7 cellular contexts compared by ENCODE assay signal in the genomic region with DNA sequence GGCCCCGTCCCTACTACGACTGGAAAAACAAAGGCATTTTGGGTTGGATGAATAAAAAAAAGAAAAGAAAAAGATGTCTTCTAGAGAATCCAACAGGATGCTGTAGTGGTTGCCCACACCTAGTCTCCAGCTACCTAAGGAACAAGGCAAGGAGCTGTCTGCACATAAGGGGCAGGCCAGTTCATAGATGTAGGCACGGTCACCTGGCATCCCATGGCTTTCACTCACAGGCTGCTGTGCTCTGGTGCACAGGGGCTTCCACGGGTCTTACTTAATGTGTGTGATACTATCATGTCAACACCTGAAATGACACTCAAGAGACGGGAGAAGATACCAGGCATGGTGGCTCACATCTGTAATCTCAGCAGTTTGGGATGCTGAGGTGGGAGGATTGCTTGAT. TPM values are rescaled to one million over a fixed set of nuclear protein-coding genes. Genes with fewer than 3 reads are reported as not detected.
DNase-seq lines count a peak whose midpoint lies in the region; ATAC-seq, FAIRE-seq and TF ChIP-seq lines count a peak whose summit lies in the region.

No MANE protein-coding gene starts in this region.

- H3K27ac ChIP-seq in HUES64 (ENCODE audit: low read depth, low read length) (no peak overlapping the region), keratinocyte (ENCODE audit: control insufficient read depth, insufficient read depth, low read length) (no peak overlapping the region), stomach smooth muscle (ENCODE audit: low read length) (peak overlapping the region; percentile 76)

- peaks cover 3% of the 10 kb centered on the region for H3K9me3 Mint-ChIP-seq in activated naive CD8-positive, alpha-beta T cell treated with anti-CD3 and anti-CD28 coated beads for 36 hours

- CTCF ChIA-PET in HEK293T (lab: Yijun Ruan, JAX): no interaction called here

- no peaks in the 10 kb centered on the region for H3K9me1 ChIP-seq in keratinocyte (ENCODE audit: control insufficient read depth, extremely low read depth, insufficient read depth, low read length)

- H3K4me3 Mint-ChIP-seq in activated naive CD8-positive, alpha-beta T cell treated with anti-CD3 and anti-CD28 coated beads for 36 hours: peak overlapping the region; percentile 56

- H3K27me3 ChIP-seq in HUES64 (ENCODE audit: insufficient read depth, low read length) (no peaks in the 10 kb centered on the region), keratinocyte (ENCODE audit: control insufficient read depth, extremely low read depth, insufficient read depth, low read length) (no peaks in the 10 kb centered on the region), stomach smooth muscle (ENCODE audit: control insufficient read depth in 1 of 2, insufficient read depth in 2 of 2, low read length in 2 of 2) (no peaks in the 10 kb centered on the region)

- H4K20me1 ChIP-seq in keratinocyte (ENCODE audit: control insufficient read depth, extremely low read depth, insufficient read depth, low read length): no peaks in the 10 kb centered on the region

- dilution Hi-C loops in keratinocyte (cut with MboI; ENCODE audit: extremely low pct_ligation_motif_present, low sequenced_read_pairs): no loop called here

- POLR2A ChIA-PET in HEK293T (lab: Yijun Ruan, JAX): interaction anchor here (1.6 kb wide), 1 partner anchor 39 kb away, joined by 3 read pairs; no protein-coding TSS in a partner anchor

- peak overlapping the region; percentile 40 for H2AFZ ChIP-seq in keratinocyte (ENCODE audit: control insufficient read depth, low read length)

- H3K9me3 ChIP-seq in HUES64 (ENCODE audit: insufficient read depth, low read depth, low read length) (no peaks in the 10 kb centered on the region), keratinocyte (ENCODE audit: control insufficient read depth, low read depth, low read length) (no peaks in the 10 kb centered on the region), stomach smooth muscle (ENCODE audit: control insufficient read depth in 2 of 2, low read length in 2 of 2) (no peaks in the 10 kb centered on the region)

- no peak overlapping the region for H3K27ac Mint-ChIP-seq in activated naive CD8-positive, alpha-beta T cell treated with anti-CD3 and anti-CD28 coated beads for 36 hours

- TF ChIP-seq CTCF in keratinocyte (optimal IDR thresholded peaks at IDR 0.05 in 1 of 3, IDR thresholded peaks at IDR 0.05 in 1 of 3, conservative IDR thresholded peaks at IDR 0.05 in 1 of 3; ENCODE audit: extremely low read depth in 1 of 3, insufficient read depth in 2 of 3, low read length in 3 of 3): no peak

- no peak for DNase-seq in activated naive CD8-positive, alpha-beta T cell treated with anti-CD3 and anti-CD28 coated beads for 36 hours
- DNase-seq in keratinocyte (ENCODE audit: low read depth, low spot score) (no peak), HEK293T (ENCODE audit: extremely low spot score) (no peak), AML-193 (lab: John Stamatoyannopoulos, UW) (no peak)

- H3K9ac ChIP-seq in HUES64 (ENCODE audit: low read depth, low read length) (no peak overlapping the region), keratinocyte (ENCODE audit: control insufficient read depth, extremely low read depth, insufficient read depth, low read length) (peak overlapping the region; percentile 71), stomach smooth muscle (ENCODE audit: low read length in 2 of 2) (peak overlapping the region; percentile 61 to 68)

- H3K36me3 Mint-ChIP-seq in activated naive CD8-positive, alpha-beta T cell treated with anti-CD3 and anti-CD28 coated beads for 36 hours: peaks cover 15% of the 10 kb centered on the region

- H3K4me3 ChIP-seq in HUES64 (ENCODE audit: low read length) (peak overlapping the region; percentile 94), keratinocyte (ENCODE audit: control insufficient read depth in 2 of 3, extremely low read depth in 1 of 3, insufficient read depth in 2 of 3, low read depth in 1 of 3, low read length in 3 of 3) (peak overlapping the region; percentile 38 to 69 (median 46)), stomach smooth muscle (ENCODE audit: low read length in 2 of 2) (peak overlapping the region; percentile 72 to 77)

- peaks cover 3% of the 10 kb centered on the region for H3K79me2 ChIP-seq in keratinocyte (ENCODE audit: control insufficient read depth, insufficient read depth, low read length)

- no peaks in the 10 kb centered on the region for H3K27me3 Mint-ChIP-seq in activated naive CD8-positive, alpha-beta T cell treated with anti-CD3 and anti-CD28 coated beads for 36 hours

- H3K36me3 ChIP-seq in HUES64 (ENCODE audit: insufficient read depth, low read length): peaks cover 11% of the 10 kb centered on the region
- peaks cover 0 to 2% of the 10 kb centered on the region in 2 experiments for H3K36me3 ChIP-seq in keratinocyte (ENCODE audit: control insufficient read depth in 2 of 2, extremely low read depth in 1 of 2, insufficient read depth in 2 of 2, low read length in 2 of 2)
- H3K36me3 ChIP-seq in stomach smooth muscle (ENCODE audit: control insufficient read depth in 2 of 2, insufficient read depth in 2 of 2, low read length in 2 of 2): peaks cover under 1 to 9% of the 10 kb centered on the region in 2 donors

- H3K4me1 ChIP-seq in HUES64 (ENCODE audit: insufficient read depth, low read length): no peaks in the 10 kb centered on the region
- H3K4me1 ChIP-seq in keratinocyte (ENCODE audit: control insufficient read depth, extremely low read depth, insufficient read depth, low read length): peaks cover 5% of the 10 kb centered on the region
- H3K4me1 ChIP-seq in stomach smooth muscle (ENCODE audit: control insufficient read depth, insufficient read depth, low read length): peaks cover 25% of the 10 kb centered on the region

- no peak for ATAC-seq in GM18873 (IDR thresholded peaks at IDR 0.05; ENCODE audit: low FRiP score, unreplicated experiment)

- FAIRE-seq in keratinocyte (lab: Jason Lieb, UNC): no peak

- H3K4me2 ChIP-seq in keratinocyte (ENCODE audit: control insufficient read depth, extremely low read depth, insufficient read depth, low read depth, low read length): peak overlapping the region; percentile 69

- H3K4me1 Mint-ChIP-seq in activated naive CD8-positive, alpha-beta T cell treated with anti-CD3 and anti-CD28 coated beads for 36 hours: peaks cover 34% of the 10 kb centered on the region

- 90% methylated on average over 5 of the region's 5 CpGs for WGBS in HUES64

TF ChIP-seq in HEK293T, 16 proteins besides CTCF, POLR2A, EP300 and RAD21:
- TF ChIP-seq FOXK2 (IDR thresholded peaks at IDR 0.05) (no peak), ARNT (IDR thresholded peaks at IDR 0.05) (no peak), L3MBTL2 (conservative IDR thresholded peaks at IDR 0.05) (no peak), FOXA1 (IDR thresholded peaks at IDR 0.05) (no peak), NFRKB (IDR thresholded peaks at IDR 0.05) (no peak), ZNF384 (IDR thresholded peaks at IDR 0.05) (no peak)

RNA-seq across cellular contexts. Expression of gene KCTD7, which starts 1.0 kb away (rescaled TPM):
- polyA plus RNA-seq in HUES64 (2013, experiment 1 of 2): 8.5 TPM
- polyA plus RNA-seq in HUES64 (2013, experiment 2 of 2): 9.2 TPM
- 1 to 10 TPM; 3.5 to 4.3 TPM for total RNA-seq in activated naive CD8-positive, alpha-beta T cell treated with anti-CD3 and anti-CD28 coated beads for 36 hours
- 3.7 to 5.2 TPM (median 4.6 TPM) in 3 replicates for polyA plus RNA-seq in keratinocyte
- 1.8 TPM for polyA plus RNA-seq in keratinocyte (2011; ENCODE audit: low read depth)
- polyA plus RNA-seq in keratinocyte (2011; cell fraction: cytosol; rRNA removed): 3.5 and 3.6 TPM in 2 replicates
- polyA plus RNA-seq in keratinocyte (2011; cell fraction: nucleus; rRNA removed): 12.6 and 14.8 TPM in 2 replicates
- polyA plus RNA-seq in keratinocyte (2012; ENCODE audit: low replicate concordance): 2.1 and 2.9 TPM in 2 replicates
- 8.6 to 14.1 TPM (median 8.7 TPM) in 3 replicates for polyA minus RNA-seq in keratinocyte
- polyA minus RNA-seq in keratinocyte (2011; cell fraction: cytosol; rRNA and poly(A)+ RNA removed): 2.5 TPM
- polyA minus RNA-seq in keratinocyte (2011; cell fraction: nucleus; rRNA and poly(A)+ RNA removed): 5.6 and 6.6 TPM in 2 replicates
